1 cellular context compared by ENCODE assay signal in the genomic region with DNA sequence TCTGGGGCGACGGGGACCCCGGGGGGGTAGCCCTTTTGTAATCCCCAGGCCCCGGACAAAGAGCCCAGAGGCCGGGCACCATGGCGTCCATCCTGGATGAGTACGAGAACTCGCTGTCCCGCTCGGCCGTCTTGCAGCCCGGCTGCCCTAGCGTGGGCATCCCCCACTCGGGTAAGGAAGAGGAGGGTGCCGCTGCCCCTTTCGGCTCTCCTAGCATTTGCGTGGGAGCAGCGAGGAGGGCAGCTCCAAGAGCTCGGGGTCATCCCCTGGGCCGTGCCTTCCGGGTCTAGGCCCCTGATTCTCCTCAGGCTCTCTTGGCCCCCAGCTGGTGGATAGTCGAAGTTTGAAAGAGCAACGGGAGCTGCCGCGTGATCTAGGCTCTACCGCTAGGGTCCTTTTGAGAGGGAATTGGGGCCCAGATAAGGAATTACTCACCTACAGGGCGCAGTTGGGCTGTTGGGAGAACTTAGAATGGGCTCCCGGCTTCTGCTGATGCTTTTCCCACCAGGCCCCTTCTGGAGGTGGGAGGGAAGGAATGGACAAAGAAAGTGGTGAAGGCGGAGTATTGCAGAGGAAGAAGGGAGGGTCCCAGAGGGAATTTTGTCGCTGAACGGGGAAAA.
TF ChIP-seq lines count a peak whose summit lies in the region.

No MANE protein-coding gene starts in this region.

TF ChIP-seq in HepG2, 621 proteins besides CTCF, POLR2A, EP300 and RAD21 (continued from another document and continues in another):
- TF ChIP-seq, protein P1, sequence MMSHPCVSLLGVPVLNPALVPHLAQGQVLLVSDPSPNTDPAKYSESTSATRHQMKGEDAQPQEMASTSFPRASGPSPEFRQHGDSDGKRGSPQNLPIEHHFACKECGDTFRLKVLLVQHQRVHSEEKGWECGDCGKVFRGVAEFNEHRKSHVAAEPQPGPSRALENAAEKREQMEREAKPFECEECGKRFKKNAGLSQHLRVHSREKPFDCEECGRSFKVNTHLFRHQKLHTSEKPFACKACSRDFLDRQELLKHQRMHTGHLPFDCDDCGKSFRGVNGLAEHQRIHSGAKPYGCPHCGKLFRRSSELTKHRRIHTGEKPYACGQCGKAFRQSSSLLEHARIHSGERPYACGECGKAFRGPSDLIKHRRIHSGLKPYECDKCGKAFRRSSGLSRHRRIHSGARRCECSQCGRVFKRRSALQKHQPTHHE (CRISPR knock-in tag; IDR thresholded peaks at IDR 0.05; ENCODE audit: borderline replicate concordance), result no peak
- 0 out of 2 replicates have a peak, but pooled peaks have one; percentile 11 for TF ChIP-seq TAF1 (CRISPR knock-in tag; IDR thresholded peaks at IDR 0.05)
- TF ChIP-seq ASH2L (IDR thresholded peaks at IDR 0.05; ENCODE audit: insufficient read length, low read depth, low read length), result peak; percentile 39
- peak; percentile 72 for TF ChIP-seq XRCC5 (optimal IDR thresholded peaks at IDR 0.05; ENCODE audit: low read length)
- TF ChIP-seq ONECUT2 (CRISPR knock-in tag; IDR thresholded peaks at IDR 0.05), result no peak
- peak; percentile 84 for TF ChIP-seq ZFY (CRISPR knock-in tag; IDR thresholded peaks at IDR 0.05)
- TF ChIP-seq ZNF20 (CRISPR knock-in tag; IDR thresholded peaks at IDR 0.05), result no peak
- 0 out of 2 replicates have a peak, but pooled peaks have one; percentile 9 for TF ChIP-seq NCOA1 (CRISPR knock-in tag; IDR thresholded peaks at IDR 0.05)
- no peak for TF ChIP-seq ZFP82 (CRISPR knock-in tag; IDR thresholded peaks at IDR 0.05; ENCODE audit: borderline replicate concordance)
- no peak for TF ChIP-seq PHF5A (CRISPR knock-in tag; IDR thresholded peaks at IDR 0.05; ENCODE audit: low read depth, unreplicated experiment)
- peak; percentile 23 for TF ChIP-seq YY1 (IDR thresholded peaks at IDR 0.05; ENCODE audit: insufficient read depth, insufficient replicate concordance, low read depth, low read length)
- TF ChIP-seq ZNF713 (CRISPR knock-in tag; IDR thresholded peaks at IDR 0.05), result no peak
- TF ChIP-seq, protein P2, sequence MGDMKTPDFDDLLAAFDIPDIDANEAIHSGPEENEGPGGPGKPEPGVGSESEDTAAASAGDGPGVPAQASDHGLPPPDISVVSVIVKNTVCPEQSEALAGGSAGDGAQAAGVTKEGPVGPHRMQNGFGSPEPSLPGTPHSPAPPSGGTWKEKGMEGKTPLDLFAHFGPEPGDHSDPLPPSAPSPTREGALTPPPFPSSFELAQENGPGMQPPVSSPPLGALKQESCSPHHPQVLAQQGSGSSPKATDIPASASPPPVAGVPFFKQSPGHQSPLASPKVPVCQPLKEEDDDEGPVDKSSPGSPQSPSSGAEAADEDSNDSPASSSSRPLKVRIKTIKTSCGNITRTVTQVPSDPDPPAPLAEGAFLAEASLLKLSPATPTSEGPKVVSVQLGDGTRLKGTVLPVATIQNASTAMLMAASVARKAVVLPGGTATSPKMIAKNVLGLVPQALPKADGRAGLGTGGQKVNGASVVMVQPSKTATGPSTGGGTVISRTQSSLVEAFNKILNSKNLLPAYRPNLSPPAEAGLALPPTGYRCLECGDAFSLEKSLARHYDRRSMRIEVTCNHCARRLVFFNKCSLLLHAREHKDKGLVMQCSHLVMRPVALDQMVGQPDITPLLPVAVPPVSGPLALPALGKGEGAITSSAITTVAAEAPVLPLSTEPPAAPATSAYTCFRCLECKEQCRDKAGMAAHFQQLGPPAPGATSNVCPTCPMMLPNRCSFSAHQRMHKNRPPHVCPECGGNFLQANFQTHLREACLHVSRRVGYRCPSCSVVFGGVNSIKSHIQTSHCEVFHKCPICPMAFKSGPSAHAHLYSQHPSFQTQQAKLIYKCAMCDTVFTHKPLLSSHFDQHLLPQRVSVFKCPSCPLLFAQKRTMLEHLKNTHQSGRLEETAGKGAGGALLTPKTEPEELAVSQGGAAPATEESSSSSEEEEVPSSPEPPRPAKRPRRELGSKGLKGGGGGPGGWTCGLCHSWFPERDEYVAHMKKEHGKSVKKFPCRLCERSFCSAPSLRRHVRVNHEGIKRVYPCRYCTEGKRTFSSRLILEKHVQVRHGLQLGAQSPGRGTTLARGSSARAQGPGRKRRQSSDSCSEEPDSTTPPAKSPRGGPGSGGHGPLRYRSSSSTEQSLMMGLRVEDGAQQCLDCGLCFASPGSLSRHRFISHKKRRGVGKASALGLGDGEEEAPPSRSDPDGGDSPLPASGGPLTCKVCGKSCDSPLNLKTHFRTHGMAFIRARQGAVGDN (CRISPR knock-in tag; IDR thresholded peaks at IDR 0.05), result peak; percentile 4; the same call in 1 of the 2 replicates
- no peak for TF ChIP-seq NFIC (IDR thresholded peaks at IDR 0.05; ENCODE audit: low read length)
- TF ChIP-seq, protein P3, sequence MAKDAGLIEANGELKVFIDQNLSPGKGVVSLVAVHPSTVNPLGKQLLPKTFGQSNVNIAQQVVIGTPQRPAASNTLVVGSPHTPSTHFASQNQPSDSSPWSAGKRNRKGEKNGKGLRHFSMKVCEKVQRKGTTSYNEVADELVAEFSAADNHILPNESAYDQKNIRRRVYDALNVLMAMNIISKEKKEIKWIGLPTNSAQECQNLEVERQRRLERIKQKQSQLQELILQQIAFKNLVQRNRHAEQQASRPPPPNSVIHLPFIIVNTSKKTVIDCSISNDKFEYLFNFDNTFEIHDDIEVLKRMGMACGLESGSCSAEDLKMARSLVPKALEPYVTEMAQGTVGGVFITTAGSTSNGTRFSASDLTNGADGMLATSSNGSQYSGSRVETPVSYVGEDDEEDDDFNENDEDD (CRISPR knock-in tag; IDR thresholded peaks at IDR 0.05; ENCODE audit: borderline replicate concordance), result peak; percentile 66; the same call in 1 of the 2 replicates
- no peak for TF ChIP-seq KDM1A (CRISPR knock-in tag; IDR thresholded peaks at IDR 0.05)
- TF ChIP-seq ZFX (CRISPR knock-in tag; IDR thresholded peaks at IDR 0.05; ENCODE audit: low read depth), result peak; percentile 79; the same call in 1 of the 2 replicates
- TF ChIP-seq NFE2L2 (IDR thresholded peaks at IDR 0.05; ENCODE audit: low read length), result no peak
- TF ChIP-seq, protein P4, sequence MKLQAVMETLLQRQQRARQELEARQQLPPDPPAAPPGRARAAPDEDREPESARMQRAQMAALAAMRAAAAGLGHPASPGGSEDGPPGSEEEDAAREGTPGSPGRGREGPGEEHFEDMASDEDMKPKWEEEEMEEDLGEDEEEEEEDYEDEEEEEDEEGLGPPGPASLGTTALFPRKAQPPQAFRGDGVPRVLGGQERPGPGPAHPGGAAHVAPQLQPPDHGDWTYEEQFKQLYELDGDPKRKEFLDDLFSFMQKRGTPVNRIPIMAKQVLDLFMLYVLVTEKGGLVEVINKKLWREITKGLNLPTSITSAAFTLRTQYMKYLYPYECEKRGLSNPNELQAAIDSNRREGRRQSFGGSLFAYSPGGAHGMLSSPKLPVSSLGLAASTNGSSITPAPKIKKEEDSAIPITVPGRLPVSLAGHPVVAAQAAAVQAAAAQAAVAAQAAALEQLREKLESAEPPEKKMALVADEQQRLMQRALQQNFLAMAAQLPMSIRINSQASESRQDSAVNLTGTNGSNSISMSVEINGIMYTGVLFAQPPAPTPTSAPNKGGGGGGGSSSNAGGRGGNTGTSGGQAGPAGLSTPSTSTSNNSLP (IDR thresholded peaks at IDR 0.05; ENCODE audit: low read depth, low read length), result 0 out of 2 replicates have a peak, but pooled peaks have one; percentile 27
- TF ChIP-seq, protein P5, sequence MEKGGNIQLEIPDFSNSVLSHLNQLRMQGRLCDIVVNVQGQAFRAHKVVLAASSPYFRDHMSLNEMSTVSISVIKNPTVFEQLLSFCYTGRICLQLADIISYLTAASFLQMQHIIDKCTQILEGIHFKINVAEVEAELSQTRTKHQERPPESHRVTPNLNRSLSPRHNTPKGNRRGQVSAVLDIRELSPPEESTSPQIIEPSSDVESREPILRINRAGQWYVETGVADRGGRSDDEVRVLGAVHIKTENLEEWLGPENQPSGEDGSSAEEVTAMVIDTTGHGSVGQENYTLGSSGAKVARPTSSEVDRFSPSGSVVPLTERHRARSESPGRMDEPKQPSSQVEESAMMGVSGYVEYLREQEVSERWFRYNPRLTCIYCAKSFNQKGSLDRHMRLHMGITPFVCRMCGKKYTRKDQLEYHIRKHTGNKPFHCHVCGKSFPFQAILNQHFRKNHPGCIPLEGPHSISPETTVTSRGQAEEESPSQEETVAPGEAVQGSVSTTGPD (CRISPR knock-in tag; IDR thresholded peaks at IDR 0.05), result 0 out of 2 replicates have a peak, but pooled peaks have one; percentile 21
- TF ChIP-seq, protein P6, sequence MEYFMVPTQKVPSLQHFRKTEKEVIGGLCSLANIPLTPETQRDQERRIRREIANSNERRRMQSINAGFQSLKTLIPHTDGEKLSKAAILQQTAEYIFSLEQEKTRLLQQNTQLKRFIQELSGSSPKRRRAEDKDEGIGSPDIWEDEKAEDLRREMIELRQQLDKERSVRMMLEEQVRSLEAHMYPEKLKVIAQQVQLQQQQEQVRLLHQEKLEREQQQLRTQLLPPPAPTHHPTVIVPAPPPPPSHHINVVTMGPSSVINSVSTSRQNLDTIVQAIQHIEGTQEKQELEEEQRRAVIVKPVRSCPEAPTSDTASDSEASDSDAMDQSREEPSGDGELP (IDR thresholded peaks at IDR 0.05; ENCODE audit: borderline replicate concordance, low read depth), result peak; percentile 72
- TF ChIP-seq SALL1 (CRISPR knock-in tag; IDR thresholded peaks at IDR 0.05), result peak; percentile 20; the same call in 1 of the 2 replicates
- no peak for TF ChIP-seq TBX3 (IDR thresholded peaks at IDR 0.05; ENCODE audit: borderline replicate concordance)
- TF ChIP-seq KLF6 (CRISPR knock-in tag; IDR thresholded peaks at IDR 0.05), result 0 out of 2 replicates have a peak, but pooled peaks have one; percentile 13
- TF ChIP-seq RFX5 (IDR thresholded peaks at IDR 0.05; ENCODE audit: low read depth, low read length), result no peak
- TF ChIP-seq ZBTB8A (CRISPR knock-in tag; IDR thresholded peaks at IDR 0.05; ENCODE audit: borderline replicate concordance, low read depth), result no peak
- TF ChIP-seq MTA3 (CRISPR knock-in tag; IDR thresholded peaks at IDR 0.05), result no peak
- TF ChIP-seq ZNF274 (CRISPR knock-in tag; IDR thresholded peaks at IDR 0.05), result no peak
- TF ChIP-seq, protein P7, sequence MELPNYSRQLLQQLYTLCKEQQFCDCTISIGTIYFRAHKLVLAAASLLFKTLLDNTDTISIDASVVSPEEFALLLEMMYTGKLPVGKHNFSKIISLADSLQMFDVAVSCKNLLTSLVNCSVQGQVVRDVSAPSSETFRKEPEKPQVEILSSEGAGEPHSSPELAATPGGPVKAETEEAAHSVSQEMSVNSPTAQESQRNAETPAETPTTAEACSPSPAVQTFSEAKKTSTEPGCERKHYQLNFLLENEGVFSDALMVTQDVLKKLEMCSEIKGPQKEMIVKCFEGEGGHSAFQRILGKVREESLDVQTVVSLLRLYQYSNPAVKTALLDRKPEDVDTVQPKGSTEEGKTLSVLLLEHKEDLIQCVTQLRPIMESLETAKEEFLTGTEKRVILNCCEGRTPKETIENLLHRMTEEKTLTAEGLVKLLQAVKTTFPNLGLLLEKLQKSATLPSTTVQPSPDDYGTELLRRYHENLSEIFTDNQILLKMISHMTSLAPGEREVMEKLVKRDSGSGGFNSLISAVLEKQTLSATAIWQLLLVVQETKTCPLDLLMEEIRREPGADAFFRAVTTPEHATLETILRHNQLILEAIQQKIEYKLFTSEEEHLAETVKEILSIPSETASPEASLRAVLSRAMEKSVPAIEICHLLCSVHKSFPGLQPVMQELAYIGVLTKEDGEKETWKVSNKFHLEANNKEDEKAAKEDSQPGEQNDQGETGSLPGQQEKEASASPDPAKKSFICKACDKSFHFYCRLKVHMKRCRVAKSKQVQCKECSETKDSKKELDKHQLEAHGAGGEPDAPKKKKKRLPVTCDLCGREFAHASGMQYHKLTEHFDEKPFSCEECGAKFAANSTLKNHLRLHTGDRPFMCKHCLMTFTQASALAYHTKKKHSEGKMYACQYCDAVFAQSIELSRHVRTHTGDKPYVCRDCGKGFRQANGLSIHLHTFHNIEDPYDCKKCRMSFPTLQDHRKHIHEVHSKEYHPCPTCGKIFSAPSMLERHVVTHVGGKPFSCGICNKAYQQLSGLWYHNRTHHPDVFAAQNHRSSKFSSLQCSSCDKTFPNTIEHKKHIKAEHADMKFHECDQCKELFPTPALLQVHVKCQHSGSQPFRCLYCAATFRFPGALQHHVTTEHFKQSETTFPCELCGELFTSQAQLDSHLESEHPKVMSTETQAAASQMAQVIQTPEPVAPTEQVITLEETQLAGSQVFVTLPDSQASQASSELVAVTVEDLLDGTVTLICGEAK (IDR thresholded peaks at IDR 0.05), result no peak
- TF ChIP-seq, protein P7 (CRISPR knock-in tag; IDR thresholded peaks at IDR 0.05), result no peak
- TF ChIP-seq ZNF124 (CRISPR knock-in tag; IDR thresholded peaks at IDR 0.05), result no peak
- TF ChIP-seq SRSF9 (IDR thresholded peaks at IDR 0.05; ENCODE audit: borderline replicate concordance, insufficient read depth, low read depth, low read length, poor library complexity, severe bottlenecking), result no peak
- peak; percentile 24; the same call in 1 of the 2 replicates for TF ChIP-seq ETV5 (CRISPR knock-in tag; IDR thresholded peaks at IDR 0.05; ENCODE audit: borderline replicate concordance)
- TF ChIP-seq, protein P8, sequence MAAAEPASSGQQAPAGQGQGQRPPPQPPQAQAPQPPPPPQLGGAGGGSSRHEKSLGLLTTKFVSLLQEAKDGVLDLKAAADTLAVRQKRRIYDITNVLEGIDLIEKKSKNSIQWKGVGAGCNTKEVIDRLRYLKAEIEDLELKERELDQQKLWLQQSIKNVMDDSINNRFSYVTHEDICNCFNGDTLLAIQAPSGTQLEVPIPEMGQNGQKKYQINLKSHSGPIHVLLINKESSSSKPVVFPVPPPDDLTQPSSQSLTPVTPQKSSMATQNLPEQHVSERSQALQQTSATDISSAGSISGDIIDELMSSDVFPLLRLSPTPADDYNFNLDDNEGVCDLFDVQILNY (CRISPR knock-in tag; conservative IDR thresholded peaks at IDR 0.05), result no peak
- no peak for TF ChIP-seq SRSF4 (IDR thresholded peaks at IDR 0.05; ENCODE audit: low read depth, low read length, poor library complexity, severe bottlenecking)
